ENCODE assay signal across 13 cellular contexts in the genomic region with DNA sequence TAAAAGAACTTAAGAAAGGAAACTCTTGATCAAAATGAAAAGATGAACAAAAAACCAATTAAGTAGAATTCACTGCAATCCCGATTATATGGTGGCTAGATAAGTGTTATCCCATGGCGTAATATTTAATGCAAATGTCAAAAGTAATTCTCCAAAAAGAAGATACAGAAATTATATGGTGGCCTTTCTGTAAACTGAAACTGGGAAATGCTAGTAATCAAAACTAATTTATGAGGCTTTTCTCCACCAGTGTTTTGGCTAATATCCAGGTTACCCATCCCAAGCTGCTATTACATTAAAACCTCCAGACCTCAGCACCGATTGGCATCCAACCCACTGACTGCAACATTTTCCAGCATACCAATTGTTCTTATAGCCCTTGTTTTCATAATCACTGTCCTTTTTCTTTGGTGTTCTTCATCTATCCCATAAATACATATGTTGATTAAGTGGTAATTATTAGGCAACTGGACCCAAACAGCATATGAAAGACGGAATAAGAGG.
"Had no signal": no experiment of that assay in that cellular context is flagged by ENCODE, and none has a peak within 500 bp of the region (broad histone marks: within the 10 kb centered on the region; RNA-seq: fewer than 3 reads in every experiment).

No MANE protein-coding gene starts in this region.

- H3K27me3 ChIP-seq: heart left ventricle, right lobe of liver, tibial nerve had no signal

- H3K4me3 Mint-ChIP-seq: activated naive CD8-positive, alpha-beta T cell treated with anti-CD3 and anti-CD28 coated beads for 36 hours; activated T-cell treated with anti-CD3 and anti-CD28 coated beads, Interleukin-2, amount 50 U/mL, for 24 hours; natural killer cell; stimulated activated memory B cell treated with anti-CD40 and anti-IgM and Interleukin-4, amounts not matched to agents 10 μg/mL and 1 μg/mL and 100 μg/mL, for 72 hours had no signal

- H3K9me3 ChIP-seq: heart left ventricle, psoas muscle, right lobe of liver, spleen, tibial nerve had no signal

- H3K36me3 ChIP-seq: heart left ventricle, right lobe of liver, spleen, tibial nerve had no signal

- H3K4me1 Mint-ChIP-seq: activated naive CD8-positive, alpha-beta T cell treated with anti-CD3 and anti-CD28 coated beads for 36 hours; natural killer cell; stimulated activated memory B cell treated with anti-CD40 and anti-IgM and Interleukin-4, amounts not matched to agents 10 μg/mL and 1 μg/mL and 100 μg/mL, for 72 hours had no signal

- H3K4me1 ChIP-seq: heart left ventricle, psoas muscle, right lobe of liver, spleen, tibial nerve had no signal

- H3K27ac ChIP-seq: heart left ventricle, psoas muscle, right lobe of liver, spleen, tibial nerve had no signal

- H3K4me3 ChIP-seq: heart left ventricle, psoas muscle, right lobe of liver, spleen, tibial nerve had no signal

- H3K27ac Mint-ChIP-seq: activated naive CD8-positive, alpha-beta T cell treated with anti-CD3 and anti-CD28 coated beads for 36 hours; activated T-cell treated with anti-CD3 and anti-CD28 coated beads, Interleukin-2, amount 50 U/mL, for 24 hours; natural killer cell; stimulated activated memory B cell treated with anti-CD40 and anti-IgM and Interleukin-4, amounts not matched to agents 10 μg/mL and 1 μg/mL and 100 μg/mL, for 72 hours had no signal

- H3K27me3 Mint-ChIP-seq: stimulated activated memory B cell treated with anti-CD40 and anti-IgM and Interleukin-4, amounts not matched to agents 10 μg/mL and 1 μg/mL and 100 μg/mL, for 72 hours had no signal

- DNase-seq: activated gamma-delta T cell; activated naive CD8-positive, alpha-beta T cell treated with anti-CD3 and anti-CD28 coated beads for 36 hours; activated T-cell treated with anti-CD3 and anti-CD28 coated beads, Interleukin-2, amount 50 U/mL, for 24 hours; heart left ventricle; natural killer cell; nucleus accumbens; psoas muscle; right lobe of liver; spleen; stimulated activated CD4-positive, alpha-beta T cell treated with anti-CD3 and anti-CD28 coated beads, Interleukin-1b, Interleukin-23, amount 100 ng/mL, for 48 hours had no signal

- ATAC-seq: activated CD4-positive, CD25-positive, alpha-beta regulatory T cell treated with anti-CD3 and anti-CD28 coated beads, Interleukin-2, amount 50 U/mL, for 24 hours; heart left ventricle; natural killer cell; psoas muscle; right lobe of liver; stimulated activated memory B cell treated with anti-CD40 and anti-IgM and Interleukin-4, amounts not matched to agents 10 μg/mL and 1 μg/mL and 100 μg/mL, for 72 hours had no signal

- H3K36me3 Mint-ChIP-seq: activated naive CD8-positive, alpha-beta T cell treated with anti-CD3 and anti-CD28 coated beads for 36 hours; natural killer cell; stimulated activated memory B cell treated with anti-CD40 and anti-IgM and Interleukin-4, amounts not matched to agents 10 μg/mL and 1 μg/mL and 100 μg/mL, for 72 hours had no signal

- H3K9me3 Mint-ChIP-seq: activated naive CD8-positive, alpha-beta T cell treated with anti-CD3 and anti-CD28 coated beads for 36 hours; activated T-cell treated with anti-CD3 and anti-CD28 coated beads, Interleukin-2, amount 50 U/mL, for 24 hours; natural killer cell; stimulated activated memory B cell treated with anti-CD40 and anti-IgM and Interleukin-4, amounts not matched to agents 10 μg/mL and 1 μg/mL and 100 μg/mL, for 72 hours had no signal
